10 cellular contexts compared by ENCODE assay signal in genomic region chr22:17095538-17095937, GRCh38. TPM values are rescaled to one million over a fixed set of nuclear protein-coding genes. Genes with fewer than 3 reads are reported as not detected.
DNase-seq lines count a peak whose midpoint lies in the region; TF ChIP-seq lines count a peak whose summit lies in the region.
"Had no signal": no experiment of that assay in that cellular context is flagged by ENCODE, and none has a peak within 500 bp of the region (broad histone marks: within the 10 kb centered on the region; RNA-seq: fewer than 3 reads in every experiment).

No MANE protein-coding gene starts in this region.

- H3K4me3 Mint-ChIP-seq in CD4-positive, alpha-beta memory T cell, result peak overlapping the region in 3 of 8 donors; percentile 22 to 49 (median 33)
- no peak overlapping the region for H3K4me3 Mint-ChIP-seq in immature natural killer cell

- H3K4me3 ChIP-seq in CD4-positive, alpha-beta memory T cell (ENCODE audit: low read length in 2 of 2), result no peak overlapping the region
- H3K4me3 ChIP-seq in HAP-1, result no peak overlapping the region
- no peak overlapping the region for H3K4me3 ChIP-seq in WERI-Rb-1 (ENCODE audit: low read depth, low read length)
- H3K4me3 ChIP-seq in thyroid gland (replicated peaks in 1 of 3), result no peak overlapping the region
- H3K4me3 ChIP-seq: SJCRH30 had no signal

- peak overlapping the region in 5 of 7 donors; percentile 55 to 86 (median 65) for H3K27ac Mint-ChIP-seq in CD4-positive, alpha-beta memory T cell
- H3K27ac Mint-ChIP-seq in immature natural killer cell, result no peak overlapping the region

- H3K9me3 ChIP-seq in CD4-positive, alpha-beta memory T cell (ENCODE audit: control insufficient read depth in 1 of 2, low read length in 2 of 2), result no peaks in the 10 kb centered on the region
- H3K9me3 ChIP-seq in HAP-1 (no peaks in the 10 kb centered on the region), WERI-Rb-1 (ENCODE audit: severe bottlenecking) (no peaks in the 10 kb centered on the region), thyroid gland (no peaks in the 10 kb centered on the region)
- H3K9me3 ChIP-seq: SJCRH30 had no signal

- peaks cover 21% of the 10 kb centered on the region for H3K36me3 ChIP-seq in CD4-positive, alpha-beta memory T cell (ENCODE audit: insufficient read depth, low read length)
- peaks cover 10% of the 10 kb centered on the region for H3K36me3 ChIP-seq in HAP-1 (replicated peaks)
- peaks cover 6% of the 10 kb centered on the region for H3K36me3 ChIP-seq in WERI-Rb-1
- H3K36me3 ChIP-seq in thyroid gland, result peaks cover 11 to 22% of the 10 kb centered on the region in 2 donors
- H3K36me3 ChIP-seq: SJCRH30 had no signal

- POLR2A ChIA-PET in CD4-positive, alpha-beta memory T cell (lab: Charles Lee; ENCODE audit: partially characterized antibody), result interaction anchor here (0.7 to 6.3 kb wide), 3 partner anchors 9 to 63 kb away, joined by 3 to 75 read pairs (median 3); partner anchors contain the start of gene IL17RA

- DNase-seq in CD4-positive, alpha-beta memory T cell, result no peak
- DNase-seq in HAP-1 (ENCODE audit: low spot score in 2 of 2) (peak; percentile 30 to 54), WERI-Rb-1 (peak; percentile 51), mesenteric fat pad (ENCODE audit: low spot score) (peak; percentile 49), immature natural killer cell (no peak), DMS79 (lab: John Stamatoyannopoulos, UW) (no peak), thyroid gland (no peak)
- DNase-seq: activated CD8-positive, alpha-beta memory T cell treated with anti-CD3 and anti-CD28 coated beads for 24 hours; central memory CD4-positive, alpha-beta T cell had no signal

- peaks cover 28 to 42% of the 10 kb centered on the region in 2 donors for H3K36me3 Mint-ChIP-seq in CD4-positive, alpha-beta memory T cell
- peaks cover 18 to 40% (median 38%) of the 10 kb centered on the region in 3 donors for H3K36me3 Mint-ChIP-seq in immature natural killer cell

- WGBS in thyroid gland, 2 donors, result 86 to 90% methylated on average over 6 of the region's 6 CpGs

- H3K27ac ChIP-seq in CD4-positive, alpha-beta memory T cell (ENCODE audit: low read depth, low read length), result no peak overlapping the region
- no peak overlapping the region for H3K27ac ChIP-seq in WERI-Rb-1
- no peak overlapping the region for H3K27ac ChIP-seq in thyroid gland
- H3K27ac ChIP-seq: SJCRH30 had no signal

- H3K27me3 Mint-ChIP-seq in CD4-positive, alpha-beta memory T cell, result no peaks in the 10 kb centered on the region
- H3K27me3 Mint-ChIP-seq in immature natural killer cell (ENCODE audit: low read depth in 3 of 3), result peaks cover 0 to 12% (median 2%) of the 10 kb centered on the region in 3 donors

- H3K27me3 ChIP-seq in CD4-positive, alpha-beta memory T cell (ENCODE audit: insufficient read depth, low read length), result no peaks in the 10 kb centered on the region
- H3K27me3 ChIP-seq in HAP-1 (ENCODE audit: low read depth) (no peaks in the 10 kb centered on the region), WERI-Rb-1 (ENCODE audit: insufficient read depth, low read depth, severe bottlenecking) (no peaks in the 10 kb centered on the region), thyroid gland (no peaks in the 10 kb centered on the region)
- H3K27me3 ChIP-seq: SJCRH30 had no signal

- in situ Hi-C loops in HAP-1 (cut with MboI; ENCODE audit: low sequenced_read_pairs), result no loop called here

- CTCF ChIA-PET in CD4-positive, alpha-beta memory T cell (lab: Charles Lee; ENCODE audit: partially characterized antibody), result interaction anchor here (0.8 to 2.3 kb wide), 6 partner anchors 8 to 76 kb away, joined by 3 to 7 read pairs (median 4); no protein-coding TSS in a partner anchor

- peaks cover 68 to 100% (median 84%) of the 10 kb centered on the region in 4 donors for H3K4me1 Mint-ChIP-seq in CD4-positive, alpha-beta memory T cell
- H3K4me1 Mint-ChIP-seq in immature natural killer cell, result peaks cover 51 to 69% of the 10 kb centered on the region in 2 donors

- intact Hi-C loops in CD4-positive, alpha-beta memory T cell (cut with micrococcal nuclease), result no loop called here
- intact Hi-C loops in thyroid gland (cut with DNase I), result no loop called here

- peaks cover 94% of the 10 kb centered on the region for H3K4me1 ChIP-seq in CD4-positive, alpha-beta memory T cell (ENCODE audit: insufficient read depth, low read length)
- no peaks in the 10 kb centered on the region for H3K4me1 ChIP-seq in HAP-1
- no peaks in the 10 kb centered on the region for H3K4me1 ChIP-seq in thyroid gland
- H3K4me1 ChIP-seq: SJCRH30 had no signal

- TF ChIP-seq POLR2A in thyroid gland (IDR thresholded peaks at IDR 0.05), result no peak

- TF ChIP-seq CTCF in WERI-Rb-1 (IDR thresholded peaks at IDR 0.05; ENCODE audit: low read depth, low read length) (peak; percentile 58), thyroid gland (IDR thresholded peaks at IDR 0.05) (no peak)

- no peaks in the 10 kb centered on the region for H3K9me3 Mint-ChIP-seq in CD4-positive, alpha-beta memory T cell
- no peaks in the 10 kb centered on the region for H3K9me3 Mint-ChIP-seq in immature natural killer cell

RNA-seq across cellular contexts. Expression of gene IL17RA, which starts 10.7 kb away (rescaled TPM):
- 10 to 100 TPM; 71.6 to 77.2 TPM for total RNA-seq in CD4-positive, alpha-beta memory T cell
- 10 to 100 TPM; 19.8 to 39.9 TPM for polyA plus RNA-seq in CD4-positive, alpha-beta memory T cell
- 38.2 TPM for total RNA-seq in mesenteric fat pad
- 10 to 100 TPM; 12.8 to 21.0 (median 14.6) TPM for polyA plus RNA-seq in immature natural killer cell
- 10 to 100 TPM; 10.3 to 19.1 (median 15.5) TPM for total RNA-seq in thyroid gland

RNA-seq across cellular contexts. Expression of gene TMEM121B, which starts 25.6 kb away (rescaled TPM):
- total RNA-seq in CD4-positive, alpha-beta memory T cell, result under 1 TPM in 1 of 2 experiments, not detected in 1; 0.12 TPM
- polyA plus RNA-seq in CD4-positive, alpha-beta memory T cell, result not detected
- 1.0 TPM for total RNA-seq in mesenteric fat pad
- not detected for polyA plus RNA-seq in immature natural killer cell
- under 1 TPM in 2 of 4 donors, not detected in 2; 0.10 to 0.17 TPM for total RNA-seq in thyroid gland

Comparison
In these comparisons a context has a peak if more than half of its experiments do, and no peak if none do; other contexts are left out.
1. DNase-seq: peak in HAP-1 (2 of 2), WERI-Rb-1 (single experiment) and mesenteric fat pad (single experiment); none in CD4-positive, alpha-beta memory T cell (0 of 5), immature natural killer cell (0 of 3), DMS79 (single experiment) and thyroid gland (0 of 2).
2. H3K27ac Mint-ChIP-seq: peak in CD4-positive, alpha-beta memory T cell (5 of 7); none in immature natural killer cell (0 of 6).